ENCODE assay signal across 1 cellular context in genomic region chr1:159015440-159015909, GRCh38.
TF ChIP-seq lines count a peak whose summit lies in the region.

No MANE protein-coding gene starts in this region.

TF ChIP-seq in K562, 482 proteins besides CTCF, POLR2A, EP300 and RAD21 (continued from another document):
- TF ChIP-seq MLX (CRISPR knock-in tag; conservative IDR thresholded peaks at IDR 0.05) (no peak), PCBP2 (IDR thresholded peaks at IDR 0.05; ENCODE audit: low read depth, low read length, poor library complexity, severe bottlenecking) (no peak), TOE1 (IDR thresholded peaks at IDR 0.05; ENCODE audit: borderline replicate concordance) (peak; percentile 60; the same call in 1 of the 2 replicates), TOE1 (CRISPR knock-in tag; IDR thresholded peaks at IDR 0.05; ENCODE audit: borderline replicate concordance, low read depth) (no peak), PHTF2 (CRISPR knock-in tag; IDR thresholded peaks at IDR 0.05) (no peak), HNRNPUL1 (IDR thresholded peaks at IDR 0.05; ENCODE audit: low read length) (no peak), TFAM (CRISPR knock-in tag; conservative IDR thresholded peaks at IDR 0.05) (no peak), GMEB1 (CRISPR knock-in tag; IDR thresholded peaks at IDR 0.05) (no peak), PRDM10 (IDR thresholded peaks at IDR 0.05; ENCODE audit: partially characterized antibody) (no peak), ZNF444 (CRISPR knock-in tag; IDR thresholded peaks at IDR 0.05) (no peak), SRSF1 (IDR thresholded peaks at IDR 0.05; ENCODE audit: low read depth, low read length) (no peak), ELK3 (CRISPR knock-in tag; IDR thresholded peaks at IDR 0.05) (no peak), ZBTB33 (CRISPR knock-in tag; IDR thresholded peaks at IDR 0.05) (no peak), MTA2 (IDR thresholded peaks at IDR 0.05; ENCODE audit: low read depth) (no peak), ELK1 (CRISPR knock-in tag; IDR thresholded peaks at IDR 0.05) (no peak), ZNF407 (IDR thresholded peaks at IDR 0.05; ENCODE audit: low read depth) (no peak), ELF4 (CRISPR knock-in tag; IDR thresholded peaks at IDR 0.05) (peak; percentile 82), HLTF (IDR thresholded peaks at IDR 0.05) (no peak), ZEB2 (IDR thresholded peaks at IDR 0.05) (no peak), HNRNPH1 (optimal IDR thresholded peaks at IDR 0.05; ENCODE audit: low read depth, low read length) (no peak), DACH1 (IDR thresholded peaks at IDR 0.05; ENCODE audit: partially characterized antibody) (no peak), PRMT5 (CRISPR knock-in tag; IDR thresholded peaks at IDR 0.05) (no peak), SOX6 (IDR thresholded peaks at IDR 0.05) (peak; percentile 31; the same call in 1 of the 2 replicates), HDAC3 (IDR thresholded peaks at IDR 0.05; ENCODE audit: borderline replicate concordance, partially characterized antibody) (no peak)
